ENCODE assay signal across 23 cellular contexts in genomic region chr2:176503760-176504159, GRCh38.
DNase-seq lines count a peak whose midpoint lies in the region; ATAC-seq, FAIRE-seq and TF ChIP-seq lines count a peak whose summit lies in the region.
"Had no signal": no experiment of that assay in that cellular context is flagged by ENCODE, and none has a peak within 500 bp of the region (broad histone marks: within the 10 kb centered on the region; RNA-seq: fewer than 3 reads in every experiment).

No MANE protein-coding gene starts in this region.

- peak; percentile 20 for DNase-seq in EH (ENCODE audit: low read depth)
- DNase-seq in LNCaP clone FGC (ENCODE audit: low read depth), result peak; percentile 30
- no peak for DNase-seq in mucosa of descending colon
- no peak for DNase-seq in ecto neural progenitor cell (ENCODE audit: low spot score)
- no peak for DNase-seq in OCI-M1 (lab: John Stamatoyannopoulos, UW)
- no peak for DNase-seq in activated T-cell treated with anti-CD3 and anti-CD28 coated beads, Interleukin-2, amount 50 U/mL, for 48 hours
- DNase-seq: ACHN; CD4-positive, CD25-positive, alpha-beta regulatory T cell; CD8-positive, alpha-beta memory T cell; COR-L47; DMS53; H7; Karpas-422; KBM-7 had no signal

- intact Hi-C loops in mucosa of descending colon (cut with DNase I, micrococcal nuclease), result no loop called here

- TF ChIP-seq CTCF in LNCaP clone FGC (IDR thresholded peaks at IDR 0.05; ENCODE audit: control insufficient read depth, extremely low read depth, insufficient read depth) (no peak), mucosa of descending colon (IDR thresholded peaks at IDR 0.05) (no peak)

- no peaks in the 10 kb centered on the region for H3K36me3 ChIP-seq in mucosa of descending colon (ENCODE audit: low read depth)
- H3K36me3 ChIP-seq: BLaER1 treated with 17β-estradiol and CSF1 and Interleukin-3, amounts not matched to agents 10 nM and 100 nM had no signal

- H3K9me3 ChIP-seq in mucosa of descending colon, result no peaks in the 10 kb centered on the region
- H3K9me3 ChIP-seq: BLaER1 treated with 17β-estradiol and CSF1 and Interleukin-3, amounts not matched to agents 10 nM and 100 nM had no signal

- peak; percentile 41 for ATAC-seq in mucosa of descending colon
- ATAC-seq in GM21786 (IDR thresholded peaks at IDR 0.05; ENCODE audit: unreplicated experiment), result no peak
- ATAC-seq: GM23338, HCT116, HepG2 had no signal

- H3K4me3 ChIP-seq in LNCaP clone FGC (ENCODE audit: low read depth, low read length) (no peak overlapping the region), mucosa of descending colon (no peak overlapping the region)
- H3K4me3 ChIP-seq: BLaER1 treated with 17β-estradiol and CSF1 and Interleukin-3, amounts not matched to agents 10 nM and 100 nM; GM23338 had no signal

- peak; percentile 99 for FAIRE-seq in endometrium (lab: Jason Lieb, UNC)
- FAIRE-seq: A204.1, GM12891, GM19239, HepG2 had no signal

- H3K4me1 ChIP-seq in mucosa of descending colon (ENCODE audit: low read depth), result peaks cover 7% of the 10 kb centered on the region

Comparison
In these comparisons a context has a peak if more than half of its experiments do, and no peak if none do; other contexts are left out.
1. DNase-seq: peak in EH (single experiment) and LNCaP clone FGC (single experiment); none in mucosa of descending colon (0 of 3), ecto neural progenitor cell (single experiment), OCI-M1 (single experiment) and activated T-cell treated with anti-CD3 and anti-CD28 coated beads, Interleukin-2, amount 50 U/mL, for 48 hours (0 of 2).